18 cellular contexts compared by ENCODE assay signal in genomic region chr17:496761-497586, GRCh38. TPM values are rescaled to one million over a fixed set of nuclear protein-coding genes. Genes with fewer than 3 reads are reported as not detected.
A peak's percentile ranks its signal among the peaks of the same experiment; 100 is the strongest.
DNase-seq lines count a peak whose midpoint lies in the region; ATAC-seq, FAIRE-seq and TF ChIP-seq lines count a peak whose summit lies in the region.
"Had no signal": no experiment of that assay in that cellular context is flagged by ENCODE, and none has a peak within 500 bp of the region (broad histone marks: within the 10 kb centered on the region; RNA-seq: fewer than 3 reads in every experiment).

No MANE protein-coding gene starts in this region.

- H3K4me3 Mint-ChIP-seq in CD4-positive, CD25-positive, alpha-beta regulatory T cell: peak overlapping the region in 3 of 4 donors; percentile 33 to 75 (median 61)

- H3K9me2 ChIP-seq in PC-3 (replicated peaks; ENCODE audit: low read length): no peaks in the 10 kb centered on the region

- H3K36me3 ChIP-seq in CD4-positive, CD25-positive, alpha-beta regulatory T cell (ENCODE audit: control insufficient read depth, insufficient read depth, low read length): no peaks in the 10 kb centered on the region
- H3K36me3 ChIP-seq in PC-3 (ENCODE audit: low read depth, low read length): no peaks in the 10 kb centered on the region
- H3K36me3 ChIP-seq: heart left ventricle, sigmoid colon, WERI-Rb-1 had no signal

- WGBS in A549 (ENCODE audit: missing lambda C conversion rate): 78% methylated on average over 18 of the region's 18 CpGs

- no peaks in the 10 kb centered on the region for H4K20me1 ChIP-seq in PC-3 (ENCODE audit: low read length)

- POLR2A ChIA-PET in A549 (lab: Yijun Ruan, JAX): no interaction called here
- POLR2A ChIA-PET in PC-3 (lab: Charles Lee; ENCODE audit: unreplicated experiment): interaction anchor here (0.6 kb wide), 1 partner anchor 90 kb away, joined by 9 read pairs; no protein-coding TSS in a partner anchor

- H3K36me3 Mint-ChIP-seq in CD4-positive, CD25-positive, alpha-beta regulatory T cell: no peaks in the 10 kb centered on the region
- H3K36me3 Mint-ChIP-seq: naive B cell had no signal

- intact Hi-C loops in Right ventricle myocardium superior (cut with DNase I) (no loop called here), PC-3 (cut with micrococcal nuclease) (no loop called here)

- H3K9ac ChIP-seq in PC-3 (ENCODE audit: low read length): no peak overlapping the region

- H3K9me3 ChIP-seq in A549 (no peaks in the 10 kb centered on the region), PC-3 (ENCODE audit: low read length) (no peaks in the 10 kb centered on the region)
- H3K9me3 ChIP-seq in CD4-positive, CD25-positive, alpha-beta regulatory T cell (ENCODE audit: control insufficient read depth in 2 of 2, low read length in 2 of 2): no peaks in the 10 kb centered on the region
- H3K9me3 ChIP-seq: Caco-2, heart left ventricle, sigmoid colon had no signal

- H3K4me1 Mint-ChIP-seq in CD4-positive, CD25-positive, alpha-beta regulatory T cell: peaks cover 7 to 47% (median 21%) of the 10 kb centered on the region in 4 donors

- ATAC-seq in A549: peak in 1 of 2 experiments; percentile 16; a peak in 2 of 6 replicates
- no peak for ATAC-seq in CD4-positive, CD25-positive, alpha-beta regulatory T cell (ENCODE audit: low read depth in 2 of 2)
- no peak for ATAC-seq in Right ventricle myocardium superior (ENCODE audit: poor library complexity)
- ATAC-seq in HG02678 (IDR thresholded peaks at IDR 0.05; ENCODE audit: unreplicated experiment): no peak
- no peak for ATAC-seq in PC-3
- ATAC-seq: heart left ventricle, left colon had no signal

- no peak for TF ChIP-seq POLR2A in A549 (IDR thresholded peaks at IDR 0.05; ENCODE audit: low read length)

- FAIRE-seq in A549 (lab: Jason Lieb, UNC): no peak

- H3K4me2 ChIP-seq in A549: 0 out of 3 replicates have a peak overlapping the region, but pooled peaks have one; percentile 34
- H3K4me2 ChIP-seq in PC-3 (ENCODE audit: low read length): no peak overlapping the region

- H3K4me3 ChIP-seq in A549: no peak overlapping the region
- H3K4me3 ChIP-seq in CD4-positive, CD25-positive, alpha-beta regulatory T cell (ENCODE audit: low read depth, low read length): no peak overlapping the region
- no peak overlapping the region for H3K4me3 ChIP-seq in fibroblast of villous mesenchyme (ENCODE audit: low read depth, low read length)
- no peak overlapping the region for H3K4me3 ChIP-seq in PC-3 (ENCODE audit: low read length)
- H3K4me3 ChIP-seq: heart left ventricle, sigmoid colon had no signal

- peaks cover 8% of the 10 kb centered on the region; the same call in 2 of the 3 replicates for H3K4me1 ChIP-seq in A549
- H3K4me1 ChIP-seq in CD4-positive, CD25-positive, alpha-beta regulatory T cell (ENCODE audit: control insufficient read depth, insufficient read depth, low read length, poor library complexity, severe bottlenecking): peaks cover 10% of the 10 kb centered on the region
- H3K4me1 ChIP-seq in PC-3 (ENCODE audit: insufficient read depth, low read length): no peaks in the 10 kb centered on the region
- H3K4me1 ChIP-seq: Caco-2 had no signal

- H3F3A ChIP-seq in PC-3 (ENCODE audit: low read length, unreplicated experiment): no peaks in the 10 kb centered on the region

- no peak for TF ChIP-seq RAD21 in A549 (conservative IDR thresholded peaks at IDR 0.05 in 1 of 2, IDR thresholded peaks at IDR 0.05 in 1 of 2)

- H3K27me3 Mint-ChIP-seq in CD4-positive, CD25-positive, alpha-beta regulatory T cell: peaks cover 36% of the 10 kb centered on the region

- BruUV-seq in PC-3 (replicated peaks; lab: Mats Ljungman, UMichigan): no TSS peak

- no peak for TF ChIP-seq CTCF in A549 (IDR thresholded peaks at IDR 0.05)
- no peak for TF ChIP-seq CTCF in fibroblast of villous mesenchyme (IDR thresholded peaks at IDR 0.05; ENCODE audit: insufficient read depth, low read depth, low read length)
- TF ChIP-seq CTCF in PC-3 (conservative IDR thresholded peaks at IDR 0.05; ENCODE audit: low read depth, low read length): no peak

- H3K27ac ChIP-seq in A549 (no peak overlapping the region), PC-3 (ENCODE audit: low read length) (no peak overlapping the region)
- peak overlapping the region; percentile 28 for H3K27ac ChIP-seq in CD4-positive, CD25-positive, alpha-beta regulatory T cell (ENCODE audit: insufficient read depth, low read length, poor library complexity, severe bottlenecking)
- H3K27ac ChIP-seq: heart left ventricle, sigmoid colon, WERI-Rb-1 had no signal

- peaks cover 0 to 2% (median 0%) of the 10 kb centered on the region in 7 donors for H3K9me3 Mint-ChIP-seq in CD4-positive, CD25-positive, alpha-beta regulatory T cell

- no peaks in the 10 kb centered on the region for H3K27me3 ChIP-seq in CD4-positive, CD25-positive, alpha-beta regulatory T cell (ENCODE audit: control insufficient read depth, insufficient read depth, low read length)
- peaks cover 20% of the 10 kb centered on the region for H3K27me3 ChIP-seq in PC-3 (ENCODE audit: low read length)
- H3K27me3 ChIP-seq: heart left ventricle, sigmoid colon had no signal

- H3K27ac Mint-ChIP-seq in CD4-positive, CD25-positive, alpha-beta regulatory T cell: peak overlapping the region in 2 of 3 donors; percentile 32 to 72
- H3K27ac Mint-ChIP-seq: naive B cell had no signal

- no peak for DNase-seq in A549 (ENCODE audit: low read depth in 1 of 2, low spot score in 1 of 2)
- DNase-seq in CD4-positive, CD25-positive, alpha-beta regulatory T cell: peak in 1 of 3 donors; percentile 36
- peak; percentile 30 for DNase-seq in M059J (ENCODE audit: low read depth)
- DNase-seq in fibroblast of villous mesenchyme (ENCODE audit: low read depth): peak; percentile 47
- no peak for DNase-seq in Right ventricle myocardium superior
- no peak for DNase-seq in PC-3
- DNase-seq in COLO668 (lab: John Stamatoyannopoulos, UW; ENCODE audit: unreplicated experiment): no peak
- DNase-seq: activated effector memory CD4-positive, alpha-beta T cell treated with Interleukin-2 at 50 U/mL for 16 hours; Caco-2; heart left ventricle; KBM-7; left colon; naive B cell; NCI-H187 treated with DMSO at 0.1 percent for 48 hours; NCI-H526; sigmoid colon; WERI-Rb-1 had no signal

- no peaks in the 10 kb centered on the region for H3K79me2 ChIP-seq in PC-3 (ENCODE audit: low read length)

- CTCF ChIA-PET in A549 (lab: Yijun Ruan, JAX) (interaction anchor here (1.0 to 2.4 kb wide), 3 partner anchors 85 to 499 kb away, joined by 3 to 10 read pairs (median 7); partner anchors contain the start of gene TIMM22), PC-3 (lab: Charles Lee) (no interaction called here)

- H2AFZ ChIP-seq in PC-3 (ENCODE audit: low read length): no peak overlapping the region

- TF ChIP-seq EP300 in A549 (IDR thresholded peaks at IDR 0.05): no peak

TF ChIP-seq in A549, 52 proteins besides CTCF, POLR2A, EP300 and RAD21:
- TF ChIP-seq MAX (IDR thresholded peaks at IDR 0.05) (no peak), NPAS2 (CRISPR knock-in tag; IDR thresholded peaks at IDR 0.05; ENCODE audit: borderline replicate concordance) (no peak), JUNB (IDR thresholded peaks at IDR 0.05) (no peak), MAFK (IDR thresholded peaks at IDR 0.05; ENCODE audit: partially characterized antibody) (no peak), SMC3 (IDR thresholded peaks at IDR 0.05) (no peak)
TF ChIP-seq in A549: peak in this region for 0.

RNA-seq across cellular contexts. Expression of gene RFLNB, which starts 51.2 kb away (rescaled TPM):
- polyA plus RNA-seq in A549 (2011; rRNA removed): 10.7 and 11.7 TPM in 2 replicates
- 9.3 and 13.6 TPM in 2 replicates for polyA plus RNA-seq in A549 (2012; cell fraction: cytosol; rRNA removed)
- polyA plus RNA-seq in A549 (2012; cell fraction: nucleus; rRNA removed): 7.2 and 9.0 TPM in 2 replicates
- polyA plus RNA-seq in A549 (2017; fragmentation: RNase III; extraction: RNeasy Plus Mini Kit Qiagen cat#74134 plus additional on column Dnase treatment): 29.9 to 32.2 TPM (median 31.4 TPM) in 3 replicates
- 7.4 and 9.3 TPM in 2 replicates for polyA minus RNA-seq in A549 (2011; rRNA and poly(A)+ RNA removed)
- total RNA-seq in CD4-positive, CD25-positive, alpha-beta regulatory T cell: 33.9 TPM
- 10 to 100 TPM; 11.9 to 21.6 (median 15.0) TPM for polyA plus RNA-seq in CD4-positive, CD25-positive, alpha-beta regulatory T cell
- total RNA-seq in M059J (2014; rRNA removed; shearing (Covaris generic)): 24.0 and 42.1 TPM in 2 replicates
- 63.0 and 91.8 TPM in 2 replicates for total RNA-seq in fibroblast of villous mesenchyme
- 19.6 TPM for total RNA-seq in Right ventricle myocardium superior
- total RNA-seq in PC-3 (2014; rRNA removed): 3.0 and 3.1 TPM in 2 replicates

Comparison
In these comparisons a context has a peak if more than half of its experiments do, and no peak if none do; other contexts are left out.
1. DNase-seq: peak in M059J (single experiment) and fibroblast of villous mesenchyme (single experiment); none in A549 (0 of 2), Right ventricle myocardium superior (single experiment), PC-3 (single experiment) and COLO668 (single experiment).